ENCODE assay signal across 21 cellular contexts in genomic region chr4:24544208-24544607, GRCh38. TPM values are rescaled to one million over a fixed set of nuclear protein-coding genes. Genes with fewer than 3 reads are reported as not detected.
A peak's percentile ranks its signal among the peaks of the same experiment; 100 is the strongest.
DNase-seq lines count a peak whose midpoint lies in the region; ATAC-seq and TF ChIP-seq lines count a peak whose summit lies in the region.
"Had no signal": no experiment of that assay in that cellular context is flagged by ENCODE, and none has a peak within 500 bp of the region (broad histone marks: within the 10 kb centered on the region; RNA-seq: fewer than 3 reads in every experiment).

No MANE protein-coding gene starts in this region.

- H3K4me3 ChIP-seq in GM12865 (ENCODE audit: low read depth, low read length) (no peak overlapping the region), MM.1S (ENCODE audit: low read length) (no peak overlapping the region), iPS-20b (ENCODE audit: low read length) (peak overlapping the region; percentile 50; the same call in 1 of the 2 replicates), left lung (no peak overlapping the region)
- H3K4me3 ChIP-seq: GM23248, K562, skin epidermis, transverse colon had no signal

- H3K27ac ChIP-seq in CD4-positive, alpha-beta T cell (ENCODE audit: low read depth, low read length) = no peak overlapping the region
- peak overlapping the region; percentile 18; the same call in 1 of the 2 replicates for H3K27ac ChIP-seq in MM.1S (ENCODE audit: low read length)
- H3K27ac ChIP-seq in iPS-20b (ENCODE audit: low read length) = no peak overlapping the region
- no peak overlapping the region for H3K27ac ChIP-seq in left lung
- H3K27ac ChIP-seq: GM23248, skin epidermis, transverse colon, WERI-Rb-1 had no signal

- POLR2A ChIA-PET in CD4-positive, alpha-beta T cell (lab: Charles Lee) = no interaction called here

- ATAC-seq in CD4-positive, alpha-beta T cell (ENCODE audit: poor library complexity) = no peak
- no peak for ATAC-seq in left lung
- ATAC-seq: activated T-cell treated with anti-CD3 and anti-CD28 coated beads, Interleukin-2, amount 50 U/mL, for 4 hours; K562 had no signal

- H3F3A ChIP-seq in MM.1S (ENCODE audit: insufficient read depth, low read length) = peaks cover 22% of the 10 kb centered on the region

- H3K9ac ChIP-seq in MM.1S (ENCODE audit: low read length) (no peak overlapping the region), iPS-20b (ENCODE audit: low read depth, low read length) (0 out of 2 replicates have a peak overlapping the region, but pooled peaks have one; percentile 15)
- H3K9ac ChIP-seq: GM23248 had no signal

- H3K4me1 ChIP-seq in MM.1S (ENCODE audit: low read length) (peaks cover 38% of the 10 kb centered on the region), iPS-20b (ENCODE audit: insufficient read depth, low read length) (peaks cover 29% of the 10 kb centered on the region), left lung (peaks cover 0 to 15% of the 10 kb centered on the region in 2 donors)

- peak overlapping the region; percentile 47 for H3K27ac Mint-ChIP-seq in CD4-positive, alpha-beta T cell

- intact Hi-C loops in CD4-positive, alpha-beta T cell (cut with DNase I, micrococcal nuclease) = loop anchor here in 1 of 2 experiments (2.0 kb wide), 1 partner anchor 15 kb away; no protein-coding TSS in a partner anchor
- intact Hi-C loops in left lung (cut with DNase I) = no loop called here

- DNase-seq in CD4-positive, alpha-beta T cell = no peak
- DNase-seq in GM12865 (ENCODE audit: low read depth) (peak; percentile 12), MM.1S (peak; percentile 59), left lung (no peak), SIG-M5 (lab: John Stamatoyannopoulos, UW) (no peak), DMS79 (lab: John Stamatoyannopoulos, UW) (no peak)
- DNase-seq: activated T-cell treated with anti-CD3 and anti-CD28 coated beads, Interleukin-2, amount 50 U/mL, for 4 hours; AML-193; EL; GM23248; midbrain; NCI-H1048; NCI-H2029; transverse colon; WERI-Rb-1 had no signal

- H4K20me1 ChIP-seq in MM.1S (ENCODE audit: insufficient read depth, low read length) = peaks cover 70% of the 10 kb centered on the region

- H3K9me3 ChIP-seq in CD4-positive, alpha-beta T cell (ENCODE audit: control insufficient read depth, low read length) = no peaks in the 10 kb centered on the region
- H3K9me3 ChIP-seq in MM.1S (replicated peaks; ENCODE audit: insufficient read depth, low read length) (no peaks in the 10 kb centered on the region), iPS-20b (ENCODE audit: insufficient read depth, low read depth, low read length) (no peaks in the 10 kb centered on the region), left lung (no peaks in the 10 kb centered on the region)
- H3K9me3 ChIP-seq: transverse colon had no signal

- peaks cover 98% of the 10 kb centered on the region for H3K79me2 ChIP-seq in MM.1S (ENCODE audit: low read length)

- H3K36me3 ChIP-seq in MM.1S (replicated peaks; ENCODE audit: insufficient read depth, low read length) (peaks cover 32% of the 10 kb centered on the region; the same call in 1 of the 2 replicates), iPS-20b (ENCODE audit: insufficient read depth, low read depth, low read length) (peaks cover 96% of the 10 kb centered on the region), left lung (peaks cover 0 to 57% of the 10 kb centered on the region in 2 donors)

- no peaks in the 10 kb centered on the region for H3K27me3 ChIP-seq in CD4-positive, alpha-beta T cell (ENCODE audit: control insufficient read depth, insufficient read depth, low read length)
- H3K27me3 ChIP-seq in MM.1S (replicated peaks; ENCODE audit: insufficient read depth, low read length) (no peaks in the 10 kb centered on the region), iPS-20b (ENCODE audit: insufficient read depth, low read length) (no peaks in the 10 kb centered on the region), left lung (no peaks in the 10 kb centered on the region)
- H3K27me3 ChIP-seq: transverse colon had no signal

- H3K4me3 Mint-ChIP-seq in CD4-positive, alpha-beta T cell = no peak overlapping the region
- H3K4me3 Mint-ChIP-seq: activated naive CD4-positive, alpha-beta T cell treated with anti-CD3 and anti-CD28 coated beads, Interleukin-2, amount 50 U/mL, for 24 hours; activated T-cell treated with anti-CD3 and anti-CD28 coated beads, Interleukin-2, amount 50 U/mL, for 4 hours; neural crest cell; stimulated activated naive CD8-positive, alpha-beta T cell treated with anti-CD3 and anti-CD28 coated beads, Interleukin-15, Interleukin-2, amounts not matched to agents 100 ng/mL and 50 ng/mL, for 24 hours had no signal

- peaks cover 54% of the 10 kb centered on the region for H3K4me1 Mint-ChIP-seq in CD4-positive, alpha-beta T cell (ENCODE audit: low read depth)

- no peak overlapping the region for H2AFZ ChIP-seq in MM.1S (ENCODE audit: low read length)
- H2AFZ ChIP-seq: GM23248 had no signal

- no peak for TF ChIP-seq CTCF in CD4-positive, alpha-beta T cell (IDR thresholded peaks at IDR 0.05)
- TF ChIP-seq CTCF in GM12865 (IDR thresholded peaks at IDR 0.05; ENCODE audit: insufficient read depth, low read depth, low read length, missing control alignments) (no peak), MM.1S (IDR thresholded peaks at IDR 0.05; ENCODE audit: low read length) (no peak), left lung (IDR thresholded peaks at IDR 0.05) (no peak)

- H3K9me3 Mint-ChIP-seq in CD4-positive, alpha-beta T cell = no peaks in the 10 kb centered on the region
- H3K9me3 Mint-ChIP-seq: activated naive CD4-positive, alpha-beta T cell treated with anti-CD3 and anti-CD28 coated beads, Interleukin-2, amount 50 U/mL, for 24 hours; activated T-cell treated with anti-CD3 and anti-CD28 coated beads, Interleukin-2, amount 50 U/mL, for 4 hours; neural crest cell; stimulated activated naive CD8-positive, alpha-beta T cell treated with anti-CD3 and anti-CD28 coated beads, Interleukin-15, Interleukin-2, amounts not matched to agents 100 ng/mL and 50 ng/mL, for 24 hours had no signal

- H3K36me3 Mint-ChIP-seq in CD4-positive, alpha-beta T cell (ENCODE audit: low read depth) = peaks cover 89% of the 10 kb centered on the region

- CTCF ChIA-PET in CD4-positive, alpha-beta T cell (lab: Charles Lee) = interaction anchor here (1.1 kb wide), 1 partner anchor 12 kb away, joined by 3 read pairs; no protein-coding TSS in a partner anchor

- peak overlapping the region; percentile 38; the same call in 1 of the 2 replicates for H3K4me2 ChIP-seq in MM.1S (ENCODE audit: low read depth, low read length)

- no peaks in the 10 kb centered on the region for H3K27me3 Mint-ChIP-seq in CD4-positive, alpha-beta T cell
- H3K27me3 Mint-ChIP-seq: activated naive CD4-positive, alpha-beta T cell treated with anti-CD3 and anti-CD28 coated beads, Interleukin-2, amount 50 U/mL, for 24 hours; stimulated activated naive CD8-positive, alpha-beta T cell treated with anti-CD3 and anti-CD28 coated beads, Interleukin-15, Interleukin-2, amounts not matched to agents 100 ng/mL and 50 ng/mL, for 24 hours had no signal

- H3K9me2 ChIP-seq in MM.1S (replicated peaks; ENCODE audit: insufficient read depth, low read length) = no peaks in the 10 kb centered on the region

RNA-seq across cellular contexts. Expression of gene DHX15, which starts 40.1 kb away (rescaled TPM):
- 100 to 1,000 TPM; 208 to 209 TPM for total RNA-seq in CD4-positive, alpha-beta T cell
- total RNA-seq in left lung = 100 to 1,000 TPM in 1 of 2 donors, 10 to 100 TPM in 1; 89.8 to 128 TPM

Comparison
In these comparisons a context has a peak if more than half of its experiments do, and no peak if none do; other contexts are left out.
1. DNase-seq: peak in GM12865 (single experiment) and MM.1S (single experiment); none in CD4-positive, alpha-beta T cell (0 of 10), left lung (0 of 2), SIG-M5 (single experiment) and DMS79 (single experiment).